Comparison of ENCODE assay signal across 8 cellular contexts in the genomic region with DNA sequence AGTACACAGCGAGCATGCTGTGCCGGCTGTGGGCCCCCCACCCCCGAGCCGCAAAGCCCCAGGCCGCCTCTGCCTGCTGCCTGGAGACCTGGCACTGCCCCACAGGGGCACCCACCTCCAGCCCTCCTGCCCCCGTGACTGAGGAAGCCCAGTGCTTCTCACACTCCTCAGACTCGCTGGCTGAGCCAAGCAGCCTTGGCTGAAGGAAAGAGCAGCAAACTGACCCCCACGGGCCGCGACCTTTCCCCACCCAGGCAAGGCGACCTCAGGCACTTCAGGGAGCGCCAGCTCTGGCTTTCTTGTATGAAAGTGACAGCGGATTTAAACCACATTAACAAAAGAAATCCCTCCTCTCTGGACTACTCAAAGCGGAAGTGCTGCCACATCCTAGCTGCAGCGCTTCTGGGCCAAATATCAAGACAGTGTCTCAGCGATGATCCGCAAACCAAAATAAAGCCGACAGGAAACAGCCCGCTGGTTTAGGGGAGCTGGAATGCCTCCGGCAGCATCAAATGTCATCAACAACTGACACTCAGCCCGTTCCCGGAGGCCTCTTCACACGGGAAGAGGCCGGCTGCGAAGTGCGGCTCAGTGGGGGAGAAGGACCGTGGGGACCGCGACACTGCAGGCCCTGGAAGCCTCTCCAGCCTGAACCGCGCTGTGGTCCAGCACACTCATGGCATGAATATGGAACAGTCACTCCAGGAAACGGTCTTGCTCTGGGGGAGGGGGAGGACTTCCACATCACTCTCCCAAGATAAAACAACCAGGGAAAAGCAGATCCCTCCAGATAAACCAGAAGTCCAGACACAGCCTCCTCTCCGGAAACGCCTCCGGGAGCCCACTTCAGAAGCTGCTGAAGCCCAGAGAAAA.
DNase-seq lines count a peak whose midpoint lies in the region; ATAC-seq lines count a peak whose summit lies in the region.

No MANE protein-coding gene starts in this region.

- peak; percentile 76 for DNase-seq in ACHN
- DNase-seq in NCI-H2029 treated with DMSO at 0.1 percent for 48 hours (lab: John Stamatoyannopoulos, UW) = peak; percentile 13
- DNase-seq in activated CD4-positive, alpha-beta T cell treated with anti-CD3 and anti-CD28 coated beads for 4 hours = peak; percentile 44 to 46
- DNase-seq in effector CD8-positive, alpha-beta T cell (lab: John Stamatoyannopoulos, UW) = peak; percentile 32
- no peak for DNase-seq in memory B cell (ENCODE audit: low spot score in 2 of 2)

- H3K4me1 Mint-ChIP-seq in memory B cell = peaks cover 55% of the 10 kb centered on the region

- in situ Hi-C loops in ACHN (cut with HindIII; ENCODE audit: low pct_ligation_motif_present, low pct_unique_long_range_greater_than_20kb, low sequenced_read_pairs) = no loop called here

- no peaks in the 10 kb centered on the region for H3K36me3 ChIP-seq in stomach smooth muscle (ENCODE audit: control insufficient read depth in 2 of 2, insufficient read depth in 2 of 2, low read length in 2 of 2)

- H3K27ac ChIP-seq in stomach smooth muscle (ENCODE audit: low read length) = peak overlapping the region; percentile 70

- peaks cover 2% of the 10 kb centered on the region for H3K36me3 Mint-ChIP-seq in memory B cell

- ATAC-seq in GM18907 (IDR thresholded peaks at IDR 0.05; ENCODE audit: unreplicated experiment) (peak; percentile 28), memory B cell (ENCODE audit: low read depth) (peak; percentile 14), HG03108 (IDR thresholded peaks at IDR 0.05; ENCODE audit: unreplicated experiment) (no peak)

- no peaks in the 10 kb centered on the region for H3K27me3 Mint-ChIP-seq in memory B cell

- peak overlapping the region; percentile 99 for H3K4me3 Mint-ChIP-seq in memory B cell

- peak overlapping the region; percentile 91 to 96 for H3K4me3 ChIP-seq in stomach smooth muscle (ENCODE audit: low read length in 2 of 2)

- no peaks in the 10 kb centered on the region for H3K9me3 Mint-ChIP-seq in memory B cell

- peak overlapping the region; percentile 93 for H3K27ac Mint-ChIP-seq in memory B cell

- no peaks in the 10 kb centered on the region for H3K9me3 ChIP-seq in stomach smooth muscle (ENCODE audit: control insufficient read depth in 2 of 2, low read length in 2 of 2)

- peaks cover 57% of the 10 kb centered on the region for H3K4me1 ChIP-seq in stomach smooth muscle (ENCODE audit: control insufficient read depth, insufficient read depth, low read length)

- no peaks in the 10 kb centered on the region for H3K27me3 ChIP-seq in stomach smooth muscle (ENCODE audit: control insufficient read depth in 1 of 2, insufficient read depth in 2 of 2, low read length in 2 of 2)

- peak overlapping the region; percentile 69 to 78 for H3K9ac ChIP-seq in stomach smooth muscle (ENCODE audit: low read length in 2 of 2)

Comparison
In these comparisons a context has a peak if more than half of its experiments do, and no peak if none do; other contexts are left out.
1. DNase-seq: peak in ACHN (single experiment), NCI-H2029 treated with DMSO at 0.1 percent for 48 hours (single experiment), activated CD4-positive, alpha-beta T cell treated with anti-CD3 and anti-CD28 coated beads for 4 hours (2 of 2) and effector CD8-positive, alpha-beta T cell (single experiment); none in memory B cell (0 of 2).